17 cellular contexts compared by ENCODE assay signal in the genomic region with DNA sequence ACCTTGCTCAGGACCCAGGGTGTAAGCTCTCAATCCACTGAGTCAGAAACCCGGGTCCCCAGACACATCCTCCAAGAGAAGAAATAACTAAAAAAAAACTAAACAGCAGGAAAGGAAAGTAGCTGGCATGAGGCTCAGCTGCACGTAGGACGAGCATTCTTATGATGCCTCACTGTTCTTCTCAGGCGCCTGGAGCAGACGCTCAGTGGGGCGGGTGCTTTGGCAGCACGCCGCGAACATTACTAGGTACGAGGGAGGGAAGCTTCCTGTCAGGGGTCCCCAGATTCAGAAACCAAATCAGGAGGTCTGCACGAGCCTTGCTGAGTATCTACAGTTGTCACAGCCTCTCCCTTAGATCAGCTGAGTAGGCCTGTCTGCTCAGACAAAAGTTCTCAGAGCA.
A peak's percentile ranks its signal among the peaks of the same experiment; 100 is the strongest.
DNase-seq lines count a peak whose midpoint lies in the region; ATAC-seq and TF ChIP-seq lines count a peak whose summit lies in the region.
"Had no signal": no experiment of that assay in that cellular context is flagged by ENCODE, and none has a peak within 500 bp of the region (broad histone marks: within the 10 kb centered on the region; RNA-seq: fewer than 3 reads in every experiment).

No MANE protein-coding gene starts in this region.

- H3K36me3 Mint-ChIP-seq in CD8-positive, alpha-beta T cell = peaks cover 91% of the 10 kb centered on the region
- H3K36me3 Mint-ChIP-seq in activated CD8-positive, alpha-beta T cell treated with anti-CD3 and anti-CD28 coated beads, Interleukin-2, amount 10 ng/mL, durations not matched to agents 7 days and 5 days (ENCODE audit: low read depth) = peaks cover 89% of the 10 kb centered on the region
- H3K36me3 Mint-ChIP-seq in naive B cell = peaks cover 17 to 24% of the 10 kb centered on the region in 2 donors

- peak; percentile 41 for ATAC-seq in CD8-positive, alpha-beta T cell
- no peak for ATAC-seq in activated CD8-positive, alpha-beta T cell treated with anti-CD3 and anti-CD28 coated beads, Interleukin-2, amount 10 ng/mL, durations not matched to agents 7 days and 5 days
- no peak for ATAC-seq in naive B cell (ENCODE audit: low read depth in 2 of 2)
- no peak for ATAC-seq in HG03045 (IDR thresholded peaks at IDR 0.05; ENCODE audit: unreplicated experiment)
- ATAC-seq: left lung, mucosa of descending colon, right cardiac atrium had no signal

- peaks cover 44% of the 10 kb centered on the region for H3K36me3 ChIP-seq in BLaER1
- H3K36me3 ChIP-seq in CD8-positive, alpha-beta T cell (ENCODE audit: insufficient read depth, low read length) = peaks cover 46% of the 10 kb centered on the region
- H3K36me3 ChIP-seq in sigmoid colon = peaks cover 0 to 16% (median under 1%) of the 10 kb centered on the region in 4 donors
- H3K36me3 ChIP-seq: cardiac muscle cell had no signal

- H3K4me3 ChIP-seq in BLaER1 (no peak overlapping the region), sigmoid colon (no peak overlapping the region)
- no peak overlapping the region for H3K4me3 ChIP-seq in CD8-positive, alpha-beta T cell (ENCODE audit: low read depth, low read length)
- H3K4me3 ChIP-seq: adrenal gland, cardiac muscle cell, esophagus muscularis mucosa, left lung, mucosa of descending colon had no signal

- no peaks in the 10 kb centered on the region for H3K27me3 Mint-ChIP-seq in CD8-positive, alpha-beta T cell (ENCODE audit: low read depth)
- H3K27me3 Mint-ChIP-seq in activated CD8-positive, alpha-beta T cell treated with anti-CD3 and anti-CD28 coated beads, Interleukin-2, amount 10 ng/mL, durations not matched to agents 7 days and 5 days (ENCODE audit: low read depth) = no peaks in the 10 kb centered on the region
- no peaks in the 10 kb centered on the region for H3K27me3 Mint-ChIP-seq in naive B cell

- H4K20me1 ChIP-seq in BLaER1 = peaks cover 65% of the 10 kb centered on the region

- TF ChIP-seq EP300 in sigmoid colon (IDR thresholded peaks at IDR 0.05) = no peak

- no peak for DNase-seq in CD8-positive, alpha-beta T cell
- DNase-seq in activated CD8-positive, alpha-beta T cell treated with anti-CD3 and anti-CD28 coated beads, Interleukin-2, amount 10 ng/mL, durations not matched to agents 7 days and 5 days = no peak
- no peak for DNase-seq in naive B cell
- DNase-seq in retina = no peak
- no peak for DNase-seq in sigmoid colon
- DNase-seq: adrenal gland, Karpas-422, left lung, mucosa of descending colon, NCI-H1092, NCI-H2081 treated with DMSO at 0.1 percent for 48 hours, NCI-H510A had no signal

- peaks cover 4% of the 10 kb centered on the region for H3K9me3 Mint-ChIP-seq in CD8-positive, alpha-beta T cell
- no peaks in the 10 kb centered on the region for H3K9me3 Mint-ChIP-seq in activated CD8-positive, alpha-beta T cell treated with anti-CD3 and anti-CD28 coated beads, Interleukin-2, amount 10 ng/mL, durations not matched to agents 7 days and 5 days (ENCODE audit: insufficient read depth)
- peaks cover 0 to 5% (median 4%) of the 10 kb centered on the region in 7 donors for H3K9me3 Mint-ChIP-seq in naive B cell

- no peak for TF ChIP-seq CTCF in CD8-positive, alpha-beta T cell (IDR thresholded peaks at IDR 0.05)
- TF ChIP-seq CTCF in sigmoid colon (IDR thresholded peaks at IDR 0.05) = no peak

- H3K4me2 ChIP-seq in BLaER1 = peak overlapping the region; percentile 94

- CTCF ChIA-PET in CD8-positive, alpha-beta T cell (lab: Charles Lee) = interaction anchor here (1.4 kb wide), 2 partner anchors 16 to 145 kb away, joined by 4 to 5 read pairs; no protein-coding TSS in a partner anchor
- CTCF ChIA-PET in activated CD8-positive, alpha-beta T cell treated with anti-CD3 and anti-CD28 coated beads, Interleukin-2, amount 10 ng/mL, durations not matched to agents 7 days and 5 days (lab: Charles Lee) = no interaction called here

- intact Hi-C loops in CD8-positive, alpha-beta T cell (cut with DNase I, micrococcal nuclease) = no loop called here
- intact Hi-C loops in sigmoid colon (cut with DNase I) = no loop called here

- H3K4me3 Mint-ChIP-seq in CD8-positive, alpha-beta T cell = no peak overlapping the region
- H3K4me3 Mint-ChIP-seq in activated CD8-positive, alpha-beta T cell treated with anti-CD3 and anti-CD28 coated beads, Interleukin-2, amount 10 ng/mL, durations not matched to agents 7 days and 5 days = peak overlapping the region; percentile 8
- peak overlapping the region in 3 of 8 donors; percentile 62 to 71 (median 69) for H3K4me3 Mint-ChIP-seq in naive B cell

- H3K4me1 Mint-ChIP-seq in CD8-positive, alpha-beta T cell (ENCODE audit: low read depth) = peaks cover 65% of the 10 kb centered on the region
- peaks cover 79% of the 10 kb centered on the region for H3K4me1 Mint-ChIP-seq in activated CD8-positive, alpha-beta T cell treated with anti-CD3 and anti-CD28 coated beads, Interleukin-2, amount 10 ng/mL, durations not matched to agents 7 days and 5 days (ENCODE audit: low read depth)
- peaks cover 75 to 93% (median 82%) of the 10 kb centered on the region in 3 donors for H3K4me1 Mint-ChIP-seq in naive B cell

- no peak for TF ChIP-seq POLR2A in sigmoid colon (IDR thresholded peaks at IDR 0.05)

- peaks cover 6% of the 10 kb centered on the region for H3K9me3 ChIP-seq in BLaER1
- H3K9me3 ChIP-seq in CD8-positive, alpha-beta T cell (ENCODE audit: low read length) = no peaks in the 10 kb centered on the region
- peaks cover 0 to 5% (median 0%) of the 10 kb centered on the region in 4 donors for H3K9me3 ChIP-seq in sigmoid colon
- H3K9me3 ChIP-seq: adrenal gland had no signal

- H3K27me3 ChIP-seq in BLaER1 (no peaks in the 10 kb centered on the region), sigmoid colon (no peaks in the 10 kb centered on the region)
- no peaks in the 10 kb centered on the region for H3K27me3 ChIP-seq in CD8-positive, alpha-beta T cell (ENCODE audit: insufficient read depth, low read length)
- H3K27me3 ChIP-seq: adrenal gland, cardiac muscle cell, esophagus muscularis mucosa, left lung had no signal

- POLR2A ChIA-PET in CD8-positive, alpha-beta T cell (lab: Charles Lee) = no interaction called here
- POLR2A ChIA-PET in activated CD8-positive, alpha-beta T cell treated with anti-CD3 and anti-CD28 coated beads, Interleukin-2, amount 10 ng/mL, durations not matched to agents 7 days and 5 days (lab: Charles Lee) = no interaction called here

- H3K9ac ChIP-seq in BLaER1 = no peak overlapping the region

- H3K27ac ChIP-seq in BLaER1 = peak overlapping the region; percentile 90; the same call in 1 of the 2 replicates
- no peak overlapping the region for H3K27ac ChIP-seq in CD8-positive, alpha-beta T cell (ENCODE audit: low read depth, low read length)
- H3K27ac ChIP-seq in sigmoid colon = no peak overlapping the region
- H3K27ac ChIP-seq: adrenal gland, cardiac muscle cell, esophagus muscularis mucosa, left lung had no signal

- H3K27ac Mint-ChIP-seq in CD8-positive, alpha-beta T cell = peak overlapping the region; percentile 69
- peak overlapping the region; percentile 75 for H3K27ac Mint-ChIP-seq in activated CD8-positive, alpha-beta T cell treated with anti-CD3 and anti-CD28 coated beads, Interleukin-2, amount 10 ng/mL, durations not matched to agents 7 days and 5 days
- H3K27ac Mint-ChIP-seq in naive B cell = peak overlapping the region in 5 of 6 donors; percentile 65 to 90 (median 83)

- peaks cover 98% of the 10 kb centered on the region for H3K4me1 ChIP-seq in BLaER1
- peaks cover 50% of the 10 kb centered on the region for H3K4me1 ChIP-seq in CD8-positive, alpha-beta T cell (ENCODE audit: insufficient read depth, low read length)
- no peaks in the 10 kb centered on the region for H3K4me1 ChIP-seq in sigmoid colon

- 84 to 91% methylated on average over 11 of the region's 11 CpGs for WGBS in sigmoid colon, 2 donors
